Comparison of ENCODE assay signal across 1 cellular context in genomic region chr2:199850718-199851498, GRCh38.
TF ChIP-seq lines count a peak whose summit lies in the region.

Gene FTCDNL1 (minus strand): TSS chr2:199851192. CDS start chr2:199848962, 2,230 bp downstream.

TF ChIP-seq in HepG2, 621 proteins besides CTCF, POLR2A, EP300 and RAD21 (continued from another document and continues in another):
- TF ChIP-seq, protein P1, sequence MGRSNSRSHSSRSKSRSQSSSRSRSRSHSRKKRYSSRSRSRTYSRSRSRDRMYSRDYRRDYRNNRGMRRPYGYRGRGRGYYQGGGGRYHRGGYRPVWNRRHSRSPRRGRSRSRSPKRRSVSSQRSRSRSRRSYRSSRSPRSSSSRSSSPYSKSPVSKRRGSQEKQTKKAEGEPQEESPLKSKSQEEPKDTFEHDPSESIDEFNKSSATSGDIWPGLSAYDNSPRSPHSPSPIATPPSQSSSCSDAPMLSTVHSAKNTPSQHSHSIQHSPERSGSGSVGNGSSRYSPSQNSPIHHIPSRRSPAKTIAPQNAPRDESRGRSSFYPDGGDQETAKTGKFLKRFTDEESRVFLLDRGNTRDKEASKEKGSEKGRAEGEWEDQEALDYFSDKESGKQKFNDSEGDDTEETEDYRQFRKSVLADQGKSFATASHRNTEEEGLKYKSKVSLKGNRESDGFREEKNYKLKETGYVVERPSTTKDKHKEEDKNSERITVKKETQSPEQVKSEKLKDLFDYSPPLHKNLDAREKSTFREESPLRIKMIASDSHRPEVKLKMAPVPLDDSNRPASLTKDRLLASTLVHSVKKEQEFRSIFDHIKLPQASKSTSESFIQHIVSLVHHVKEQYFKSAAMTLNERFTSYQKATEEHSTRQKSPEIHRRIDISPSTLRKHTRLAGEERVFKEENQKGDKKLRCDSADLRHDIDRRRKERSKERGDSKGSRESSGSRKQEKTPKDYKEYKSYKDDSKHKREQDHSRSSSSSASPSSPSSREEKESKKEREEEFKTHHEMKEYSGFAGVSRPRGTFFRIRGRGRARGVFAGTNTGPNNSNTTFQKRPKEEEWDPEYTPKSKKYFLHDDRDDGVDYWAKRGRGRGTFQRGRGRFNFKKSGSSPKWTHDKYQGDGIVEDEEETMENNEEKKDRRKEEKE (IDR thresholded peaks at IDR 0.05), result no peak
- TF ChIP-seq KLF13 (CRISPR knock-in tag; IDR thresholded peaks at IDR 0.05) (no peak), MYC (CRISPR knock-in tag; IDR thresholded peaks at IDR 0.05; ENCODE audit: borderline replicate concordance) (peak; percentile 94), ZNF354B (CRISPR knock-in tag; IDR thresholded peaks at IDR 0.05) (no peak), SMAD1 (CRISPR knock-in tag; IDR thresholded peaks at IDR 0.05; ENCODE audit: borderline replicate concordance, low read depth) (no peak), SIN3B (IDR thresholded peaks at IDR 0.05; ENCODE audit: low read length) (no peak), CAMTA2 (CRISPR knock-in tag; IDR thresholded peaks at IDR 0.05; ENCODE audit: borderline replicate concordance) (no peak), ZNF83 (CRISPR knock-in tag; IDR thresholded peaks at IDR 0.05; ENCODE audit: borderline replicate concordance) (no peak), HOXA3 (CRISPR knock-in tag; IDR thresholded peaks at IDR 0.05) (peak; percentile 57; the same call in 1 of the 2 replicates), ZNF619 (CRISPR knock-in tag; IDR thresholded peaks at IDR 0.05) (no peak), ZNF737 (CRISPR knock-in tag; IDR thresholded peaks at IDR 0.05; ENCODE audit: borderline replicate concordance) (no peak), ATF2 (CRISPR knock-in tag; IDR thresholded peaks at IDR 0.05) (peak; percentile 54), ZNF674 (CRISPR knock-in tag; IDR thresholded peaks at IDR 0.05; ENCODE audit: low read depth) (0 out of 2 replicates have a peak, but pooled peaks have one; percentile 17), ZNF136 (CRISPR knock-in tag; IDR thresholded peaks at IDR 0.05; ENCODE audit: low read depth) (no peak; the same call in 1 of the 2 replicates), SP2 (CRISPR knock-in tag; IDR thresholded peaks at IDR 0.05) (peak; percentile 30; the same call in 1 of the 2 replicates), KDM4B (CRISPR knock-in tag; IDR thresholded peaks at IDR 0.05) (no peak), JUND (CRISPR knock-in tag; IDR thresholded peaks at IDR 0.05) (peak; percentile 76; the same call in 1 of the 2 replicates), RFX3 (CRISPR knock-in tag; IDR thresholded peaks at IDR 0.05) (no peak), ZNF343 (CRISPR knock-in tag; IDR thresholded peaks at IDR 0.05) (no peak), ZNF280D (CRISPR knock-in tag; IDR thresholded peaks at IDR 0.05) (peak; percentile 66; the same call in 1 of the 2 replicates), GABPB1 (CRISPR knock-in tag; IDR thresholded peaks at IDR 0.05) (peak; percentile 77), ZNF501 (CRISPR knock-in tag; IDR thresholded peaks at IDR 0.05) (peak; percentile 62), NFYB (CRISPR knock-in tag; IDR thresholded peaks at IDR 0.05) (no peak; the same call in 1 of the 2 replicates), ZNF44 (CRISPR knock-in tag; IDR thresholded peaks at IDR 0.05) (no peak; the same call in 1 of the 2 replicates), TBX3 (IDR thresholded peaks at IDR 0.05; ENCODE audit: borderline replicate concordance) (no peak), BORCS8-MEF2B (CRISPR knock-in tag; IDR thresholded peaks at IDR 0.05) (peak; percentile 93), HNRNPH1 (optimal IDR thresholded peaks at IDR 0.05; ENCODE audit: low read depth, low read length) (no peak), ZNF761 (CRISPR knock-in tag; conservative IDR thresholded peaks at IDR 0.05) (no peak), PHF20 (CRISPR knock-in tag; IDR thresholded peaks at IDR 0.05) (peak; percentile 39; the same call in 1 of the 2 replicates), SIX4 (CRISPR knock-in tag; IDR thresholded peaks at IDR 0.05) (no peak), ZNF17 (CRISPR knock-in tag; IDR thresholded peaks at IDR 0.05) (no peak), EED (CRISPR knock-in tag; IDR thresholded peaks at IDR 0.05) (no peak), PTBP1 (IDR thresholded peaks at IDR 0.05; ENCODE audit: low read depth, low read length, poor library complexity, severe bottlenecking) (peak; percentile 51), HINFP (CRISPR knock-in tag; IDR thresholded peaks at IDR 0.05; ENCODE audit: low read depth) (peak; percentile 75), MAFF (IDR thresholded peaks at IDR 0.05; ENCODE audit: low read depth, low read length) (no peak), NONO (IDR thresholded peaks at IDR 0.05) (no peak), NONO (CRISPR knock-in tag; conservative IDR thresholded peaks at IDR 0.05) (peak; percentile 73; the same call in 1 of the 2 replicates), PPARG (CRISPR knock-in tag; conservative IDR thresholded peaks at IDR 0.05) (0 out of 2 replicates have a peak, but pooled peaks have one; percentile 6), MAF1 (CRISPR knock-in tag; IDR thresholded peaks at IDR 0.05; ENCODE audit: borderline replicate concordance) (no peak), ZNF770 (CRISPR knock-in tag; IDR thresholded peaks at IDR 0.05) (peak; percentile 65; the same call in 1 of the 2 replicates), U2AF1 (optimal IDR thresholded peaks at IDR 0.05; ENCODE audit: low read depth, low read length) (no peak), ZNF101 (CRISPR knock-in tag; IDR thresholded peaks at IDR 0.05; ENCODE audit: borderline replicate concordance, low read depth) (no peak), ATM (IDR thresholded peaks at IDR 0.05; ENCODE audit: borderline replicate concordance) (no peak), SKI (IDR thresholded peaks at IDR 0.05; ENCODE audit: partially characterized antibody) (peak; percentile 44), KAT2B (IDR thresholded peaks at IDR 0.05; ENCODE audit: borderline replicate concordance, low read depth, low read length) (no peak), ZNF777 (CRISPR knock-in tag; IDR thresholded peaks at IDR 0.05) (peak; percentile 79), RFXAP (CRISPR knock-in tag; IDR thresholded peaks at IDR 0.05; ENCODE audit: borderline replicate concordance) (no peak)
- TF ChIP-seq, protein P2, sequence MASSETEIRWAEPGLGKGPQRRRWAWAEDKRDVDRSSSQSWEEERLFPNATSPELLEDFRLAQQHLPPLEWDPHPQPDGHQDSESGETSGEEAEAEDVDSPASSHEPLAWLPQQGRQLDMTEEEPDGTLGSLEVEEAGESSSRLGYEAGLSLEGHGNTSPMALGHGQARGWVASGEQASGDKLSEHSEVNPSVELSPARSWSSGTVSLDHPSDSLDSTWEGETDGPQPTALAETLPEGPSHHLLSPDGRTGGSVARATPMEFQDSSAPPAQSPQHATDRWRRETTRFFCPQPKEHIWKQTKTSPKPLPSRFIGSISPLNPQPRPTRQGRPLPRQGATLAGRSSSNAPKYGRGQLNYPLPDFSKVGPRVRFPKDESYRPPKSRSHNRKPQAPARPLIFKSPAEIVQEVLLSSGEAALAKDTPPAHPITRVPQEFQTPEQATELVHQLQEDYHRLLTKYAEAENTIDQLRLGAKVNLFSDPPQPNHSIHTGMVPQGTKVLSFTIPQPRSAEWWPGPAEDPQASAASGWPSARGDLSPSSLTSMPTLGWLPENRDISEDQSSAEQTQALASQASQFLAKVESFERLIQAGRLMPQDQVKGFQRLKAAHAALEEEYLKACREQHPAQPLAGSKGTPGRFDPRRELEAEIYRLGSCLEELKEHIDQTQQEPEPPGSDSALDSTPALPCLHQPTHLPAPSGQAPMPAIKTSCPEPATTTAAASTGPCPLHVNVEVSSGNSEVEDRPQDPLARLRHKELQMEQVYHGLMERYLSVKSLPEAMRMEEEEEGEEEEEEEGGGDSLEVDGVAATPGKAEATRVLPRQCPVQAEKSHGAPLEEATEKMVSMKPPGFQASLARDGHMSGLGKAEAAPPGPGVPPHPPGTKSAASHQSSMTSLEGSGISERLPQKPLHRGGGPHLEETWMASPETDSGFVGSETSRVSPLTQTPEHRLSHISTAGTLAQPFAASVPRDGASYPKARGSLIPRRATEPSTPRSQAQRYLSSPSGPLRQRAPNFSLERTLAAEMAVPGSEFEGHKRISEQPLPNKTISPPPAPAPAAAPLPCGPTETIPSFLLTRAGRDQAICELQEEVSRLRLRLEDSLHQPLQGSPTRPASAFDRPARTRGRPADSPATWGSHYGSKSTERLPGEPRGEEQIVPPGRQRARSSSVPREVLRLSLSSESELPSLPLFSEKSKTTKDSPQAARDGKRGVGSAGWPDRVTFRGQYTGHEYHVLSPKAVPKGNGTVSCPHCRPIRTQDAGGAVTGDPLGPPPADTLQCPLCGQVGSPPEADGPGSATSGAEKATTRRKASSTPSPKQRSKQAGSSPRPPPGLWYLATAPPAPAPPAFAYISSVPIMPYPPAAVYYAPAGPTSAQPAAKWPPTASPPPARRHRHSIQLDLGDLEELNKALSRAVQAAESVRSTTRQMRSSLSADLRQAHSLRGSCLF (CRISPR knock-in tag; IDR thresholded peaks at IDR 0.05; ENCODE audit: borderline replicate concordance), result no peak
- TF ChIP-seq, protein P3, sequence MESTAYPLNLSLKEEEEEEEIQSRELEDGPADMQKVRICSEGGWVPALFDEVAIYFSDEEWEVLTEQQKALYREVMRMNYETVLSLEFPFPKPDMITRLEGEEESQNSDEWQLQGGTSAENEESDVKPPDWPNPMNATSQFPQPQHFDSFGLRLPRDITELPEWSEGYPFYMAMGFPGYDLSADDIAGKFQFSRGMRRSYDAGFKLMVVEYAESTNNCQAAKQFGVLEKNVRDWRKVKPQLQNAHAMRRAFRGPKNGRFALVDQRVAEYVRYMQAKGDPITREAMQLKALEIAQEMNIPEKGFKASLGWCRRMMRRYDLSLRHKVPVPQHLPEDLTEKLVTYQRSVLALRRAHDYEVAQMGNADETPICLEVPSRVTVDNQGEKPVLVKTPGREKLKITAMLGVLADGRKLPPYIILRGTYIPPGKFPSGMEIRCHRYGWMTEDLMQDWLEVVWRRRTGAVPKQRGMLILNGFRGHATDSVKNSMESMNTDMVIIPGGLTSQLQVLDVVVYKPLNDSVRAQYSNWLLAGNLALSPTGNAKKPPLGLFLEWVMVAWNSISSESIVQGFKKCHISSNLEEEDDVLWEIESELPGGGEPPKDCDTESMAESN (CRISPR knock-in tag; conservative IDR thresholded peaks at IDR 0.05), result peak; percentile 93
- TF ChIP-seq, protein P4, sequence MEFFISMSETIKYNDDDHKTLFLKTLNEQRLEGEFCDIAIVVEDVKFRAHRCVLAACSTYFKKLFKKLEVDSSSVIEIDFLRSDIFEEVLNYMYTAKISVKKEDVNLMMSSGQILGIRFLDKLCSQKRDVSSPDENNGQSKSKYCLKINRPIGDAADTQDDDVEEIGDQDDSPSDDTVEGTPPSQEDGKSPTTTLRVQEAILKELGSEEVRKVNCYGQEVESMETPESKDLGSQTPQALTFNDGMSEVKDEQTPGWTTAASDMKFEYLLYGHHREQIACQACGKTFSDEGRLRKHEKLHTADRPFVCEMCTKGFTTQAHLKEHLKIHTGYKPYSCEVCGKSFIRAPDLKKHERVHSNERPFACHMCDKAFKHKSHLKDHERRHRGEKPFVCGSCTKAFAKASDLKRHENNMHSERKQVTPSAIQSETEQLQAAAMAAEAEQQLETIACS (CRISPR knock-in tag; IDR thresholded peaks at IDR 0.05), result no peak; the same call in 1 of the 2 replicates
